Comparison of ENCODE assay signal across 9 cellular contexts in genomic region chr6:32386040-32386439, GRCh38. TPM values are rescaled to one million over a fixed set of nuclear protein-coding genes. Genes with fewer than 3 reads are reported as not detected.
"Had no signal": no experiment of that assay in that cellular context is flagged by ENCODE, and none has a peak within 500 bp of the region (broad histone marks: within the 10 kb centered on the region; RNA-seq: fewer than 3 reads in every experiment).

No MANE protein-coding gene starts in this region.

- ATAC-seq: GM12878 had no signal

- H3K4me3 ChIP-seq: GM12878 had no signal

- FAIRE-seq: G401.6, GM12878, GM12891, GM12892, GM18507, GM19239 had no signal

- DNase-seq: GDM1, GF-D8 had no signal

RNA-seq across cellular contexts. Expression of gene TSBP1, which starts 14.3 kb away (rescaled TPM):
- total RNA-seq: G401, GM12878 had no signal
- polyA plus RNA-seq: GM12878 had no signal

RNA-seq across cellular contexts. Expression of gene BTNL2, which starts 20.9 kb away (rescaled TPM):
- total RNA-seq: G401 had no signal

RNA-seq across cellular contexts. Expression of gene HLA-DRA, which starts 53.6 kb away (rescaled TPM):
- total RNA-seq: G401 had no signal
